In genomic region chr12:7302536-7303113, GRCh38 we compare ENCODE assay signal across 1 cellular context.
TF ChIP-seq lines count a peak whose summit lies in the region.

No MANE protein-coding gene starts in this region.

TF ChIP-seq in K562, 482 proteins besides CTCF, POLR2A, EP300 and RAD21 (continued from another document and continues in another):
- TF ChIP-seq, protein P1, sequence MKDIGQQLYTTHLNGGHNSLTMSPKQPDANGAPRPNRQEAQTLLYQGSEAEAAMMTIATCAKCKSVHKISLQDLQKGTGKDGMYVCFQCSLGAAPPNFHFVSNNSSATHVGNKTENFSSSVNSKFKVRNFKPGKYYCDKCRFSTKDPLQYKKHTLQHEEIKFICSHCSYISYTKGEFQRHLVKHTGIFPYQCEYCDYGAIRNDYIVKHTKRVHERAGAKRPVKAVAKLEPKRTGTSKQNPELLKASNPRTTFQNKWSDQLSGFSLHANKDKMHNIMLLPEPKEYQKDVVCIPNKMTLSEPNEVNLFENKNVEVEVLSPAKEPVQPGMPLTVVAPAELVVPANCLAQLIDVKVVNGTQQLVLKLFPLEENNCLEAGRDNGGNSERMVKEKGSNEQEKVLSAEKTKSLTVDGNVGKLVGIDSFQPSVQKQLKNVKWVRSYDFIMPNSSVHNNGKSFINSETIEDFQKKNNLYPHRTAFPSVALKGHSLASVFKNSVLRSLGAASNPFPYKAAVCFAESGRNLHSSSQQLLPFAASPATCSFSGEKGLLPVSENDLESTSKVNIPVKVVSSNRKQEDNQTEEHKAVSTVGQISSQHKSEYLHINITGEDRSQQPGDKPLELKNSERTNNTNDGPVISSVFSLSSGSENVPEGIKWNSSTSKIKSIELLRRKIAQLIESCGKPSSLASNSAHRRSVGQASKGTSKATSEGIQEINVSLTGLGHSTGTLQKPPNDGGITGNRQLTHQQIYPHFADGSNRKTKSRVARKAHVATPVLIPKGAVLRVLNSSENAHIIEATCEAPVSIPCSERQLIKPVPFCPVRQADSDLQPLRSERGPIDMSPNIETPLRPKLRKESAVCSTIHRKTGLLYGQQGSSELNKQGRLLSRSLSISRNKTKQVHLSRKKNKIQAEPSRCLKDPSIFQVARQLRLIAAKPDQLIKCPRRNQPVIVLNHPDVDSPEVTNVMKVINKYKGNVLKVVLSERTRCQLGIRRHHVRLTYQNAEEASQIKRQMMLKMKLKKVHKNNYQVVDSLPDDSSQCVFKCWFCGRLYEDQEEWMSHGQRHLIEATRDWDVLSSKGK (CRISPR knock-in tag; IDR thresholded peaks at IDR 0.05), result no peak
- TF ChIP-seq HIVEP1 (CRISPR knock-in tag; IDR thresholded peaks at IDR 0.05), result no peak
- TF ChIP-seq CCAR2 (IDR thresholded peaks at IDR 0.05; ENCODE audit: low read depth, low read length), result no peak
- TF ChIP-seq ZNF41 (CRISPR knock-in tag; conservative IDR thresholded peaks at IDR 0.05), result no peak
- no peak for TF ChIP-seq DIDO1 (tag; IDR thresholded peaks at IDR 0.05; ENCODE audit: low read depth)
- peak; percentile 77 for TF ChIP-seq CBFA2T3 (IDR thresholded peaks at IDR 0.05)
- TF ChIP-seq ZNF507 (tag; conservative IDR thresholded peaks at IDR 0.05), result no peak
- TF ChIP-seq RBBP5 (IDR thresholded peaks at IDR 0.05; ENCODE audit: borderline replicate concordance, insufficient read depth, low read length, poor library complexity, severe bottlenecking), result no peak
- 0 out of 2 replicates have a peak, but pooled peaks have one; percentile 8 for TF ChIP-seq ZNF384 (IDR thresholded peaks at IDR 0.05; ENCODE audit: low read depth, low read length)
- TF ChIP-seq SMARCA4 (IDR thresholded peaks at IDR 0.05), result peak; percentile 64; the same call in 1 of the 2 replicates
- no peak for TF ChIP-seq SMAD1 (IDR thresholded peaks at IDR 0.05; ENCODE audit: low read depth, low read length, partially characterized antibody)
- no peak for TF ChIP-seq ZKSCAN8 (CRISPR knock-in tag; IDR thresholded peaks at IDR 0.05)
- no peak for TF ChIP-seq PHB2 (IDR thresholded peaks at IDR 0.05; ENCODE audit: low read depth)
- TF ChIP-seq BHLHE40 (IDR thresholded peaks at IDR 0.05; ENCODE audit: low read length), result 0 out of 2 replicates have a peak, but pooled peaks have one; percentile 11
- no peak for TF ChIP-seq RBM34 (IDR thresholded peaks at IDR 0.05; ENCODE audit: borderline replicate concordance, insufficient read depth, low read length)
- no peak for TF ChIP-seq GATA2 (CRISPR knock-in tag; IDR thresholded peaks at IDR 0.05)
- TF ChIP-seq ZZZ3 (IDR thresholded peaks at IDR 0.05), result no peak
- no peak for TF ChIP-seq XRCC3 (IDR thresholded peaks at IDR 0.05)
- TF ChIP-seq FOXK2 (conservative IDR thresholded peaks at IDR 0.05 in 1 of 2, IDR thresholded peaks at IDR 0.05 in 1 of 2; ENCODE audit: low read depth in 2 of 2), result no peak
- no peak for TF ChIP-seq EHMT2 (IDR thresholded peaks at IDR 0.05)
- no peak for TF ChIP-seq NRF1 (conservative IDR thresholded peaks at IDR 0.05 in 1 of 2, IDR thresholded peaks at IDR 0.05 in 1 of 2)
- TF ChIP-seq XRCC5 (IDR thresholded peaks at IDR 0.05; ENCODE audit: low read depth, low read length), result no peak
- TF ChIP-seq PCBP2 (IDR thresholded peaks at IDR 0.05; ENCODE audit: low read depth, low read length, poor library complexity, severe bottlenecking), result no peak
- no peak for TF ChIP-seq CBX1 (IDR thresholded peaks at IDR 0.05; ENCODE audit: low read depth)
- TF ChIP-seq PHF20 (IDR thresholded peaks at IDR 0.05; ENCODE audit: partially characterized antibody), result no peak
- no peak for TF ChIP-seq NR1H2 (CRISPR knock-in tag; IDR thresholded peaks at IDR 0.05)
- TF ChIP-seq ZNF717 (CRISPR knock-in tag; IDR thresholded peaks at IDR 0.05), result no peak
- TF ChIP-seq ASH1L (IDR thresholded peaks at IDR 0.05; ENCODE audit: borderline replicate concordance, low read depth, partially characterized antibody), result no peak
- no peak for TF ChIP-seq TSHZ1 (CRISPR knock-in tag; IDR thresholded peaks at IDR 0.05)
- no peak for TF ChIP-seq PTBP1 (IDR thresholded peaks at IDR 0.05; ENCODE audit: low read depth, low read length)
- no peak for TF ChIP-seq NFE2L1 (tag; IDR thresholded peaks at IDR 0.05; ENCODE audit: borderline replicate concordance, low read depth)
- no peak for TF ChIP-seq MNT (conservative IDR thresholded peaks at IDR 0.05)
- no peak for TF ChIP-seq BMI1 (IDR thresholded peaks at IDR 0.05; ENCODE audit: low read length)
- TF ChIP-seq TARDBP (IDR thresholded peaks at IDR 0.05), result no peak
- TF ChIP-seq ZNF561 (CRISPR knock-in tag; conservative IDR thresholded peaks at IDR 0.05), result no peak
- no peak for TF ChIP-seq ZNF121 (CRISPR knock-in tag; conservative IDR thresholded peaks at IDR 0.05)
- TF ChIP-seq CXXC5 (CRISPR knock-in tag; IDR thresholded peaks at IDR 0.05), result peak; percentile 38
- no peak for TF ChIP-seq LCOR (CRISPR knock-in tag; IDR thresholded peaks at IDR 0.05)
- TF ChIP-seq EWSR1 (IDR thresholded peaks at IDR 0.05; ENCODE audit: borderline replicate concordance, low read depth, partially characterized antibody), result no peak
- TF ChIP-seq SAP30 (IDR thresholded peaks at IDR 0.05; ENCODE audit: borderline replicate concordance, insufficient read depth, low read depth, low read length, poor library complexity, severe bottlenecking), result no peak
- TF ChIP-seq, protein P2, sequence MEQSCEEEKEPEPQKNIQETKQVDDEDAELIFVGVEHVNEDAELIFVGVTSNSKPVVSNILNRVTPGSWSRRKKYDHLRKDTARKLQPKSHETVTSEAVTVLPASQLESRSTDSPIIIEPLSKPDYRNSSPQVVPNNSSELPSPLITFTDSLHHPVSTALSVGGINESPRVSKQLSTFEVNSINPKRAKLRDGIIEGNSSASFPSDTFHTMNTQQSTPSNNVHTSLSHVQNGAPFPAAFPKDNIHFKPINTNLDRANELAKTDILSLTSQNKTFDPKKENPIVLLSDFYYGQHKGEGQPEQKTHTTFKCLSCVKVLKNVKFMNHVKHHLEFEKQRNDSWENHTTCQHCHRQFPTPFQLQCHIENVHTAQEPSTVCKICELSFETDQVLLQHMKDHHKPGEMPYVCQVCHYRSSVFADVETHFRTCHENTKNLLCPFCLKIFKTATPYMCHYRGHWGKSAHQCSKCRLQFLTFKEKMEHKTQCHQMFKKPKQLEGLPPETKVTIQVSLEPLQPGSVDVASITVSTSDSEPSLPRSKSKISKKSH (CRISPR knock-in tag; IDR thresholded peaks at IDR 0.05), result no peak
- no peak for TF ChIP-seq SMARCA5 (IDR thresholded peaks at IDR 0.05)
- TF ChIP-seq ZNF124 (CRISPR knock-in tag; IDR thresholded peaks at IDR 0.05), result no peak
- TF ChIP-seq, protein P3, sequence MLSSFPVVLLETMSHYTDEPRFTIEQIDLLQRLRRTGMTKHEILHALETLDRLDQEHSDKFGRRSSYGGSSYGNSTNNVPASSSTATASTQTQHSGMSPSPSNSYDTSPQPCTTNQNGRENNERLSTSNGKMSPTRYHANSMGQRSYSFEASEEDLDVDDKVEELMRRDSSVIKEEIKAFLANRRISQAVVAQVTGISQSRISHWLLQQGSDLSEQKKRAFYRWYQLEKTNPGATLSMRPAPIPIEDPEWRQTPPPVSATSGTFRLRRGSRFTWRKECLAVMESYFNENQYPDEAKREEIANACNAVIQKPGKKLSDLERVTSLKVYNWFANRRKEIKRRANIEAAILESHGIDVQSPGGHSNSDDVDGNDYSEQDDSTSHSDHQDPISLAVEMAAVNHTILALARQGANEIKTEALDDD (IDR thresholded peaks at IDR 0.05), result 0 out of 2 replicates have a peak, but pooled peaks have one; percentile 9
- TF ChIP-seq NR2F6 (CRISPR knock-in tag; IDR thresholded peaks at IDR 0.05), result no peak
- TF ChIP-seq ZBTB17 (CRISPR knock-in tag; IDR thresholded peaks at IDR 0.05), result no peak
- TF ChIP-seq ZKSCAN1 (IDR thresholded peaks at IDR 0.05; ENCODE audit: low read depth, low read length), result no peak
- TF ChIP-seq, protein P4, sequence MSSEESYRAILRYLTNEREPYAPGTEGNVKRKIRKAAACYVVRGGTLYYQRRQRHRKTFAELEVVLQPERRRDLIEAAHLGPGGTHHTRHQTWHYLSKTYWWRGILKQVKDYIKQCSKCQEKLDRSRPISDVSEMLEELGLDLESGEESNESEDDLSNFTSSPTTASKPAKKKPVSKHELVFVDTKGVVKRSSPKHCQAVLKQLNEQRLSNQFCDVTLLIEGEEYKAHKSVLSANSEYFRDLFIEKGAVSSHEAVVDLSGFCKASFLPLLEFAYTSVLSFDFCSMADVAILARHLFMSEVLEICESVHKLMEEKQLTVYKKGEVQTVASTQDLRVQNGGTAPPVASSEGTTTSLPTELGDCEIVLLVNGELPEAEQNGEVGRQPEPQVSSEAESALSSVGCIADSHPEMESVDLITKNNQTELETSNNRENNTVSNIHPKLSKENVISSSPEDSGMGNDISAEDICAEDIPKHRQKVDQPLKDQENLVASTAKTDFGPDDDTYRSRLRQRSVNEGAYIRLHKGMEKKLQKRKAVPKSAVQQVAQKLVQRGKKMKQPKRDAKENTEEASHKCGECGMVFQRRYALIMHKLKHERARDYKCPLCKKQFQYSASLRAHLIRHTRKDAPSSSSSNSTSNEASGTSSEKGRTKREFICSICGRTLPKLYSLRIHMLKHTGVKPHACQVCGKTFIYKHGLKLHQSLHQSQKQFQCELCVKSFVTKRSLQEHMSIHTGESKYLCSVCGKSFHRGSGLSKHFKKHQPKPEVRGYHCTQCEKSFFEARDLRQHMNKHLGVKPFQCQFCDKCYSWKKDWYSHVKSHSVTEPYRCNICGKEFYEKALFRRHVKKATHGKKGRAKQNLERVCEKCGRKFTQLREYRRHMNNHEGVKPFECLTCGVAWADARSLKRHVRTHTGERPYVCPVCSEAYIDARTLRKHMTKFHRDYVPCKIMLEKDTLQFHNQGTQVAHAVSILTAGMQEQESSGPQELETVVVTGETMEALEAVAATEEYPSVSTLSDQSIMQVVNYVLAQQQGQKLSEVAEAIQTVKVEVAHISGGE (CRISPR knock-in tag; IDR thresholded peaks at IDR 0.05), result no peak
- no peak for TF ChIP-seq FOXP1 (CRISPR knock-in tag; IDR thresholded peaks at IDR 0.05)
- TF ChIP-seq SMARCC2 (IDR thresholded peaks at IDR 0.05; ENCODE audit: low read depth), result peak; percentile 21; the same call in 1 of the 2 replicates
- TF ChIP-seq SREBF2 (CRISPR knock-in tag; IDR thresholded peaks at IDR 0.05), result no peak
- TF ChIP-seq, protein P5, sequence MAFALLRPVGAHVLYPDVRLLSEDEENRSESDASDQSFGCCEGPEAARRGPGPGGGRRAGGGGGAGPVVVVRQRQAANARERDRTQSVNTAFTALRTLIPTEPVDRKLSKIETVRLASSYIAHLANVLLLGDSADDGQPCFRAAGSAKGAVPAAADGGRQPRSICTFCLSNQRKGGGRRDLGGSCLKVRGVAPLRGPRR (CRISPR knock-in tag; IDR thresholded peaks at IDR 0.05), result no peak
- peak; percentile 92 for TF ChIP-seq JUND (IDR thresholded peaks at IDR 0.05; ENCODE audit: borderline replicate concordance, low read depth, low read length)
- TF ChIP-seq JUND (tag; IDR thresholded peaks at IDR 0.05; ENCODE audit: borderline replicate concordance, low read depth, low read length), result peak; percentile 55; the same call in 2 of the 3 replicates
